In the genomic region with DNA sequence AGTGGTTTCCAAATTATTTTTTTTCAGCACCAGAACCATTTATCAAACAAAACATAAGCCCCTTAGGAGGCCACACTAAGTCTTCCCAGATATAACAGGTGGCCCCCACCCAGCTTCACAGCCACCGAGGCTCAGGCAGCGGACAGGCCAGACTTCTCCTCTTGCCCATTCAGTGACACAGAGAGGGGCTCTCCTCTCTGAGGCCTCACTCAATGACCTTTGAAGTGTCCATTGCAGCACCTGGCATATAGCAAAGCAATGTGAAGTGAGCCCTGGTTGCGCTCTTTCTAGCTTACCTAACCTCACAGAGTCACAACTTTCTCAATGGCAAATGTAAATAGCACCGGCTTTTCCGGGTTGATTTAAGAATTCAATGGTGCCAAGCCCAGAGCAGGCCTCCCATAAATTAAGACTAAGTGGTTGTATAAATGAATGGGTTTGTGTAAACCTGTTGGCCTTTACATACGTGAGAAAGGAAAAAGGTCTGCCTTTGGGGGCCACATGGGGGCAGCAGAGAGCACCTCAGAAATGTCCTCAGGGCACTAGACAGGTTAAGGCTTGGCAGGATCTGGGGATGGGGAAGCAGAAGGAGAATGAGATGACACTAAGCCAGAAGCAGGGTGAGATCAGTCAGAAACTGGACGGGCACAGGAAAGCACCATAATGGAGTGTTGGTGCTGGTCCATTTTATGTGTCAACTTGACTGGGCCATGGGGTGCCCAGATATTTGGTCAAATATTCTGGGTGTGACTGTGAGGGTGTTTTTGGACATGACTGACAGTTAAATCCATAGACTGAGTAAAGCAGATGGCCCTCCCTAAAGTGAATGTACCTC, we compare ENCODE assay signal across 2 cellular contexts.
A peak's percentile ranks its signal among the peaks of the same experiment; 100 is the strongest.
TF ChIP-seq lines count a peak whose summit lies in the region.

No MANE protein-coding gene starts in this region.

TF ChIP-seq in HCT116, 20 proteins besides CTCF, POLR2A, EP300 and RAD21:
- TF ChIP-seq REST (IDR thresholded peaks at IDR 0.05; ENCODE audit: low read depth) (no peak), TCF7L2 (IDR thresholded peaks at IDR 0.05; ENCODE audit: borderline replicate concordance, extremely low read depth, insufficient read depth, insufficient read length) (no peak), CEBPB (IDR thresholded peaks at IDR 0.05; ENCODE audit: low read depth) (no peak), ATF3 (IDR thresholded peaks at IDR 0.05) (no peak), ZFX (IDR thresholded peaks at IDR 0.05) (no peak), YY1 (IDR thresholded peaks at IDR 0.05; ENCODE audit: extremely low read depth, insufficient replicate concordance, low read depth, low read length) (no peak), FOSL1 (IDR thresholded peaks at IDR 0.05; ENCODE audit: low read depth) (no peak), POLR2AphosphoS5 (IDR thresholded peaks at IDR 0.05; ENCODE audit: low read depth, low read length) (no peak), ELF1 (IDR thresholded peaks at IDR 0.05; ENCODE audit: borderline replicate concordance, low read depth) (no peak), SP1 (IDR thresholded peaks at IDR 0.05; ENCODE audit: low read depth) (no peak), EZH2phosphoT487 (IDR thresholded peaks at IDR 0.05; ENCODE audit: borderline replicate concordance) (no peak), EZH2 (IDR thresholded peaks at IDR 0.05) (no peak), ZNF274 (IDR thresholded peaks at IDR 0.05; ENCODE audit: low read depth, low read length) (no peak), JUND (IDR thresholded peaks at IDR 0.05) (no peak), CBX3 (IDR thresholded peaks at IDR 0.05; ENCODE audit: low read depth) (no peak)
- TF ChIP-seq, protein P1, sequence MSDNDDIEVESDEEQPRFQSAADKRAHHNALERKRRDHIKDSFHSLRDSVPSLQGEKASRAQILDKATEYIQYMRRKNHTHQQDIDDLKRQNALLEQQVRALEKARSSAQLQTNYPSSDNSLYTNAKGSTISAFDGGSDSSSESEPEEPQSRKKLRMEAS (IDR thresholded peaks at IDR 0.05) = no peak
- TF ChIP-seq, protein P2, sequence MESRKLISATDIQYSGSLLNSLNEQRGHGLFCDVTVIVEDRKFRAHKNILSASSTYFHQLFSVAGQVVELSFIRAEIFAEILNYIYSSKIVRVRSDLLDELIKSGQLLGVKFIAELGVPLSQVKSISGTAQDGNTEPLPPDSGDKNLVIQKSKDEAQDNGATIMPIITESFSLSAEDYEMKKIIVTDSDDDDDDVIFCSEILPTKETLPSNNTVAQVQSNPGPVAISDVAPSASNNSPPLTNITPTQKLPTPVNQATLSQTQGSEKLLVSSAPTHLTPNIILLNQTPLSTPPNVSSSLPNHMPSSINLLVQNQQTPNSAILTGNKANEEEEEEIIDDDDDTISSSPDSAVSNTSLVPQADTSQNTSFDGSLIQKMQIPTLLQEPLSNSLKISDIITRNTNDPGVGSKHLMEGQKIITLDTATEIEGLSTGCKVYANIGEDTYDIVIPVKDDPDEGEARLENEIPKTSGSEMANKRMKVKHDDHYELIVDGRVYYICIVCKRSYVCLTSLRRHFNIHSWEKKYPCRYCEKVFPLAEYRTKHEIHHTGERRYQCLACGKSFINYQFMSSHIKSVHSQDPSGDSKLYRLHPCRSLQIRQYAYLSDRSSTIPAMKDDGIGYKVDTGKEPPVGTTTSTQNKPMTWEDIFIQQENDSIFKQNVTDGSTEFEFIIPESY (IDR thresholded peaks at IDR 0.05; ENCODE audit: extremely low read depth, insufficient replicate concordance, low read length) = no peak

TF ChIP-seq in K562, 482 proteins besides CTCF, POLR2A, EP300 and RAD21:
- TF ChIP-seq MTA1 (IDR thresholded peaks at IDR 0.05; ENCODE audit: borderline replicate concordance) (no peak), ARID2 (IDR thresholded peaks at IDR 0.05) (0 out of 2 replicates have a peak, but pooled peaks have one; percentile 12), XRCC5 (IDR thresholded peaks at IDR 0.05; ENCODE audit: low read depth, low read length) (peak; percentile 51; the same call in 1 of the 2 replicates), TEAD4 (IDR thresholded peaks at IDR 0.05; ENCODE audit: low read length) (0 out of 2 replicates have a peak, but pooled peaks have one; percentile 22), TEAD4 (CRISPR knock-in tag; IDR thresholded peaks at IDR 0.05; ENCODE audit: borderline replicate concordance) (no peak), C11orf30 (IDR thresholded peaks at IDR 0.05; ENCODE audit: low read depth) (no peak), CC2D1A (IDR thresholded peaks at IDR 0.05) (0 out of 2 replicates have a peak, but pooled peaks have one; percentile 31), XRCC3 (IDR thresholded peaks at IDR 0.05) (no peak), NCOA1 (IDR thresholded peaks at IDR 0.05; ENCODE audit: low read depth) (no peak), SMC3 (conservative IDR thresholded peaks at IDR 0.05; ENCODE audit: insufficient read depth, low read depth, low read length) (peak; percentile 85)
- TF ChIP-seq, protein P3, sequence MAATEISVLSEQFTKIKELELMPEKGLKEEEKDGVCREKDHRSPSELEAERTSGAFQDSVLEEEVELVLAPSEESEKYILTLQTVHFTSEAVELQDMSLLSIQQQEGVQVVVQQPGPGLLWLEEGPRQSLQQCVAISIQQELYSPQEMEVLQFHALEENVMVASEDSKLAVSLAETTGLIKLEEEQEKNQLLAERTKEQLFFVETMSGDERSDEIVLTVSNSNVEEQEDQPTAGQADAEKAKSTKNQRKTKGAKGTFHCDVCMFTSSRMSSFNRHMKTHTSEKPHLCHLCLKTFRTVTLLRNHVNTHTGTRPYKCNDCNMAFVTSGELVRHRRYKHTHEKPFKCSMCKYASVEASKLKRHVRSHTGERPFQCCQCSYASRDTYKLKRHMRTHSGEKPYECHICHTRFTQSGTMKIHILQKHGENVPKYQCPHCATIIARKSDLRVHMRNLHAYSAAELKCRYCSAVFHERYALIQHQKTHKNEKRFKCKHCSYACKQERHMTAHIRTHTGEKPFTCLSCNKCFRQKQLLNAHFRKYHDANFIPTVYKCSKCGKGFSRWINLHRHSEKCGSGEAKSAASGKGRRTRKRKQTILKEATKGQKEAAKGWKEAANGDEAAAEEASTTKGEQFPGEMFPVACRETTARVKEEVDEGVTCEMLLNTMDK (IDR thresholded peaks at IDR 0.05; ENCODE audit: borderline replicate concordance, insufficient read depth, low read depth, low read length, poor library complexity, severe bottlenecking) = peak; percentile 38
- TF ChIP-seq, protein P4, sequence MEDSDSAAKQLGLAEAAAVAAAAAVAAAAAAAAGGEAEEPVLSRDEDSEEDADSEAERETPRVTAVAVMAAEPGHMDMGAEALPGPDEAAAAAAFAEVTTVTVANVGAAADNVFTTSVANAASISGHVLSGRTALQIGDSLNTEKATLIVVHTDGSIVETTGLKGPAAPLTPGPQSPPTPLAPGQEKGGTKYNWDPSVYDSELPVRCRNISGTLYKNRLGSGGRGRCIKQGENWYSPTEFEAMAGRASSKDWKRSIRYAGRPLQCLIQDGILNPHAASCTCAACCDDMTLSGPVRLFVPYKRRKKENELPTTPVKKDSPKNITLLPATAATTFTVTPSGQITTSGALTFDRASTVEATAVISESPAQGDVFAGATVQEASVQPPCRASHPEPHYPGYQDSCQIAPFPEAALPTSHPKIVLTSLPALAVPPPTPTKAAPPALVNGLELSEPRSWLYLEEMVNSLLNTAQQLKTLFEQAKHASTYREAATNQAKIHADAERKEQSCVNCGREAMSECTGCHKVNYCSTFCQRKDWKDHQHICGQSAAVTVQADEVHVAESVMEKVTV (CRISPR knock-in tag; IDR thresholded peaks at IDR 0.05) = 0 out of 2 replicates have a peak, but pooled peaks have one; percentile 19
